ENCODE assay signal across 23 cellular contexts in genomic region chr5:138226917-138227316, GRCh38. TPM values are rescaled to one million over a fixed set of nuclear protein-coding genes. Genes with fewer than 3 reads are reported as not detected.
DNase-seq lines count a peak whose midpoint lies in the region; ATAC-seq and TF ChIP-seq lines count a peak whose summit lies in the region.
"Had no signal": no experiment of that assay in that cellular context is flagged by ENCODE, and none has a peak within 500 bp of the region (broad histone marks: within the 10 kb centered on the region; RNA-seq: fewer than 3 reads in every experiment).

No MANE protein-coding gene starts in this region.

- H3K4me1 ChIP-seq in right atrium auricular region: peaks cover 0 to 19% of the 10 kb centered on the region in 2 donors

- H3K27me3 Mint-ChIP-seq in memory B cell: peaks cover 14% of the 10 kb centered on the region

- peaks cover 3% of the 10 kb centered on the region for H3K9me3 Mint-ChIP-seq in memory B cell

- no peak overlapping the region for H3K27ac ChIP-seq in right atrium auricular region
- no peak overlapping the region for H3K27ac ChIP-seq in substantia nigra (ENCODE audit: low read depth, low read length, poor library complexity, severe bottlenecking)
- H3K27ac ChIP-seq: BLaER1 treated with 17β-estradiol and CSF1 and Interleukin-3, amounts not matched to agents 10 nM and 100 nM had no signal

- peaks cover 0 to 6% of the 10 kb centered on the region in 2 donors for H3K9me3 ChIP-seq in right atrium auricular region

- H3K4me1 Mint-ChIP-seq in memory B cell: no peaks in the 10 kb centered on the region
- H3K4me1 Mint-ChIP-seq: GM23338 had no signal

- H3K27ac Mint-ChIP-seq in memory B cell: no peak overlapping the region
- H3K27ac Mint-ChIP-seq: CD4-positive, CD25-positive, alpha-beta regulatory T cell; CD8-positive, alpha-beta memory T cell; GM23338; HFFc6; IgD-negative memory B cell had no signal

- H3K36me3 Mint-ChIP-seq in memory B cell: peaks cover 3% of the 10 kb centered on the region
- H3K36me3 Mint-ChIP-seq: IgD-negative memory B cell had no signal

- H3K4me3 ChIP-seq in right atrium auricular region: no peak overlapping the region
- H3K4me3 ChIP-seq: BLaER1 treated with 17β-estradiol and CSF1 and Interleukin-3, amounts not matched to agents 10 nM and 100 nM; GM23338 had no signal

- H3K36me3 ChIP-seq in right atrium auricular region: no peaks in the 10 kb centered on the region
- H3K36me3 ChIP-seq: BLaER1 treated with 17β-estradiol and CSF1 and Interleukin-3, amounts not matched to agents 10 nM and 100 nM had no signal

- no peak overlapping the region for H3K4me3 Mint-ChIP-seq in memory B cell
- H3K4me3 Mint-ChIP-seq: CD4-positive, CD25-positive, alpha-beta regulatory T cell; CD8-positive, alpha-beta memory T cell; GM23338; HFFc6; IgD-negative memory B cell had no signal

- TF ChIP-seq CTCF in right atrium auricular region (IDR thresholded peaks at IDR 0.05): no peak

- no peaks in the 10 kb centered on the region for H3K27me3 ChIP-seq in right atrium auricular region

- DNase-seq in cardiac septum (ENCODE audit: low spot score): peak; percentile 4
- no peak for DNase-seq in right atrium auricular region (ENCODE audit: low spot score)
- DNase-seq in NAMALWA (ENCODE audit: low spot score): peak; percentile 41
- DNase-seq in memory B cell (ENCODE audit: low spot score in 2 of 2): no peak
- no peak for DNase-seq in substantia nigra (lab: John Stamatoyannopoulos, UW)
- DNase-seq in NCI-H345 (lab: John Stamatoyannopoulos, UW): no peak
- DNase-seq in stimulated activated naive CD8-positive, alpha-beta T cell treated with anti-CD3 and anti-CD28 coated beads, Interleukin-15, Interleukin-2, amounts not matched to agents 100 U/mL and 50 U/mL, for 24 hours: no peak
- DNase-seq in posterior cingulate gyrus: no peak
- DNase-seq: 8988T; CD4-positive, CD25-positive, alpha-beta regulatory T cell; CD8-positive, alpha-beta memory T cell; COR-L47; DMS 273 treated with DMSO at 0.1 percent for 48 hours; DMS53; DND-41; EL; HCEC 1CT; HFFc6 had no signal

- ATAC-seq in memory B cell (ENCODE audit: low read depth): peak; percentile 68
- no peak for ATAC-seq in stimulated activated naive CD8-positive, alpha-beta T cell treated with anti-CD3 and anti-CD28 coated beads, Interleukin-15, Interleukin-2, amounts not matched to agents 100 U/mL and 50 U/mL, for 24 hours
- ATAC-seq: GM23338, HepG2 had no signal

- intact Hi-C loops in cardiac septum (cut with DNase I): no loop called here
- intact Hi-C loops in posterior cingulate gyrus (cut with DNase I): loop anchor here (10.0 kb wide), 1 partner anchor 188 kb away; no protein-coding TSS in a partner anchor

RNA-seq across cellular contexts. Expression of gene CDC23, which starts 13.8 kb away (rescaled TPM):
- total RNA-seq in cardiac septum (17.9 TPM), right atrium auricular region (10 to 100 TPM in 1 of 2 donors, 1 to 10 TPM in 1; 9.2 to 11.6 TPM)

RNA-seq across cellular contexts. Expression of gene GFRA3, which starts 47.5 kb away (rescaled TPM):
- total RNA-seq in cardiac septum (0.48 TPM), right atrium auricular region (under 1 TPM; 0.39 to 0.85 TPM)
- total RNA-seq: CD4-positive, CD25-positive, alpha-beta regulatory T cell; CD8-positive, alpha-beta memory T cell; G401; HFFc6 had no signal

RNA-seq across cellular contexts. Expression of gene KIF20A, which starts 48.0 kb away (rescaled TPM):
- total RNA-seq in cardiac septum (0.16 TPM), right atrium auricular region (1 to 10 TPM in 1 of 2 donors, under 1 TPM in 1; 0.12 to 4.3 TPM)

RNA-seq across cellular contexts. Expression of gene BRD8, which starts 48.5 kb away (rescaled TPM):
- 31.9 TPM for total RNA-seq in cardiac septum
- 10 to 100 TPM; 20.2 to 27.3 TPM for total RNA-seq in right atrium auricular region

Comparison
In these comparisons a context has a peak if more than half of its experiments do, and no peak if none do; other contexts are left out.
1. DNase-seq: peak in cardiac septum (single experiment) and NAMALWA (single experiment); none in right atrium auricular region (single experiment), memory B cell (0 of 2), substantia nigra (0 of 49), NCI-H345 (single experiment), stimulated activated naive CD8-positive, alpha-beta T cell treated with anti-CD3 and anti-CD28 coated beads, Interleukin-15, Interleukin-2, amounts not matched to agents 100 U/mL and 50 U/mL, for 24 hours (single experiment) and posterior cingulate gyrus (0 of 10).